ENCODE assay signal across 19 cellular contexts in genomic region chr1:3672231-3672970, GRCh38. TPM values are rescaled to one million over a fixed set of nuclear protein-coding genes. Genes with fewer than 3 reads are reported as not detected.
A peak's percentile ranks its signal among the peaks of the same experiment; 100 is the strongest.
DNase-seq lines count a peak whose midpoint lies in the region; ATAC-seq and TF ChIP-seq lines count a peak whose summit lies in the region.
"Had no signal": no experiment of that assay in that cellular context is flagged by ENCODE, and none has a peak within 500 bp of the region (broad histone marks: within the 10 kb centered on the region; RNA-seq: fewer than 3 reads in every experiment).

No MANE protein-coding gene starts in this region.

- H3K4me1 ChIP-seq in BLaER1 (peaks cover 91% of the 10 kb centered on the region), osteoblast (ENCODE audit: insufficient read depth, low read length) (no peaks in the 10 kb centered on the region)
- H3K4me1 ChIP-seq: prostate gland had no signal

- H3K9me3 Mint-ChIP-seq in IgD-negative memory B cell (no peaks in the 10 kb centered on the region), memory B cell (no peaks in the 10 kb centered on the region)
- H3K9me3 Mint-ChIP-seq in central memory CD8-positive, alpha-beta T cell, result no peaks in the 10 kb centered on the region
- no peaks in the 10 kb centered on the region for H3K9me3 Mint-ChIP-seq in activated naive CD8-positive, alpha-beta T cell treated with anti-CD3 and anti-CD28 coated beads, Interleukin-2, amount 50 U/mL, for 24 hours
- no peaks in the 10 kb centered on the region for H3K9me3 Mint-ChIP-seq in activated CD4-positive, alpha-beta memory T cell treated with anti-CD3 and anti-CD28 coated beads, Interleukin-2, amount 10 ng/mL, durations not matched to agents 7 days and 5 days
- H3K9me3 Mint-ChIP-seq: activated naive CD4-positive, alpha-beta T cell treated with anti-CD3 and anti-CD28 coated beads for 36 hours; neural crest cell had no signal

- no peak for TF ChIP-seq CTCF in osteoblast (IDR thresholded peaks at IDR 0.05; ENCODE audit: extremely low read depth, low read depth, low read length)

- peak overlapping the region; percentile 44; the same call in 1 of the 2 replicates for H3K27ac ChIP-seq in BLaER1
- H3K27ac ChIP-seq in osteoblast (ENCODE audit: low read depth, low read length), result no peak overlapping the region
- H3K27ac ChIP-seq: C4-2B, prostate gland, SK-N-MC, upper lobe of left lung had no signal

- ATAC-seq in central memory CD8-positive, alpha-beta T cell (replicated peaks; ENCODE audit: extremely low read depth, poor library complexity, severe bottlenecking), result no peak
- no peak for ATAC-seq in memory B cell (ENCODE audit: low read depth)
- ATAC-seq in activated naive CD8-positive, alpha-beta T cell treated with anti-CD3 and anti-CD28 coated beads, Interleukin-2, amount 50 U/mL, for 24 hours, result no peak

- H2AFZ ChIP-seq in osteoblast (ENCODE audit: low read length), result no peak overlapping the region

- CTCF ChIA-PET in activated CD4-positive, alpha-beta memory T cell treated with anti-CD3 and anti-CD28 coated beads, Interleukin-2, amount 10 ng/mL, durations not matched to agents 7 days and 5 days (lab: Charles Lee), result no interaction called here

- H3K36me3 ChIP-seq in BLaER1, result no peaks in the 10 kb centered on the region
- no peaks in the 10 kb centered on the region for H3K36me3 ChIP-seq in osteoblast (ENCODE audit: insufficient read depth, low read length)
- H3K36me3 ChIP-seq: prostate gland, upper lobe of left lung had no signal

- no peak overlapping the region for H3K4me3 ChIP-seq in BLaER1
- no peak overlapping the region for H3K4me3 ChIP-seq in osteoblast (ENCODE audit: insufficient read depth, low read length)
- H3K4me3 ChIP-seq: prostate gland, SK-N-MC, upper lobe of left lung had no signal

- H3K4me1 Mint-ChIP-seq in IgD-negative memory B cell (peaks cover 20 to 35% (median 30%) of the 10 kb centered on the region in 3 donors), memory B cell (peaks cover 48% of the 10 kb centered on the region)
- H3K4me1 Mint-ChIP-seq in central memory CD8-positive, alpha-beta T cell, result peaks cover 16% of the 10 kb centered on the region
- peaks cover 13% of the 10 kb centered on the region for H3K4me1 Mint-ChIP-seq in activated naive CD8-positive, alpha-beta T cell treated with anti-CD3 and anti-CD28 coated beads, Interleukin-2, amount 50 U/mL, for 24 hours
- H3K4me1 Mint-ChIP-seq in activated CD4-positive, alpha-beta memory T cell treated with anti-CD3 and anti-CD28 coated beads, Interleukin-2, amount 10 ng/mL, durations not matched to agents 7 days and 5 days, result peaks cover 10% of the 10 kb centered on the region

- H3K27me3 ChIP-seq in BLaER1, result no peaks in the 10 kb centered on the region
- H3K27me3 ChIP-seq in osteoblast (ENCODE audit: insufficient read depth, low read length), result no peaks in the 10 kb centered on the region
- H3K27me3 ChIP-seq: upper lobe of left lung had no signal

- no peaks in the 10 kb centered on the region for H3K9me3 ChIP-seq in BLaER1
- H3K9me3 ChIP-seq in osteoblast (ENCODE audit: low read depth, low read length), result no peaks in the 10 kb centered on the region
- H3K9me3 ChIP-seq: prostate gland, upper lobe of left lung had no signal

- no peak for DNase-seq in central memory CD8-positive, alpha-beta T cell (ENCODE audit: low spot score in 2 of 2)
- DNase-seq in memory B cell (ENCODE audit: low spot score in 2 of 2), result no peak
- no peak for DNase-seq in activated naive CD8-positive, alpha-beta T cell treated with anti-CD3 and anti-CD28 coated beads, Interleukin-2, amount 50 U/mL, for 24 hours
- DNase-seq in kidney glomerular epithelial cell (lab: John Stamatoyannopoulos, UW), result no peak
- no peak for DNase-seq in osteoblast (ENCODE audit: insufficient read length, low spot score, missing footprints)
- DNase-seq in activated CD4-positive, alpha-beta memory T cell treated with anti-CD3 and anti-CD28 coated beads, Interleukin-2, amount 10 ng/mL, durations not matched to agents 7 days and 5 days, result no peak
- DNase-seq: activated CD4-positive, CD25-positive, alpha-beta regulatory T cell; activated naive CD4-positive, alpha-beta T cell treated with anti-CD3 and anti-CD28 coated beads for 36 hours; activated T-cell treated with anti-CD3 and anti-CD28 coated beads, Interleukin-2, amount 50 U/mL, for 48 hours; midbrain; NCI-H187 treated with DMSO at 0.1 percent for 48 hours; stimulated activated CD4-positive, alpha-beta T cell treated with anti-CD3 and anti-CD28 coated beads, Interleukin-4, amount 100 ng/mL, for 4 hours had no signal

- H3K27ac Mint-ChIP-seq in IgD-negative memory B cell, result peak overlapping the region; percentile 73 to 93 (median 73)
- H3K27ac Mint-ChIP-seq in central memory CD8-positive, alpha-beta T cell (ENCODE audit: low read depth), result no peak overlapping the region
- peak overlapping the region; percentile 98 for H3K27ac Mint-ChIP-seq in memory B cell
- no peak overlapping the region for H3K27ac Mint-ChIP-seq in activated naive CD8-positive, alpha-beta T cell treated with anti-CD3 and anti-CD28 coated beads, Interleukin-2, amount 50 U/mL, for 24 hours
- no peak overlapping the region for H3K27ac Mint-ChIP-seq in activated CD4-positive, alpha-beta memory T cell treated with anti-CD3 and anti-CD28 coated beads, Interleukin-2, amount 10 ng/mL, durations not matched to agents 7 days and 5 days
- H3K27ac Mint-ChIP-seq: activated naive CD4-positive, alpha-beta T cell treated with anti-CD3 and anti-CD28 coated beads for 36 hours had no signal

- H4K20me1 ChIP-seq in BLaER1 (no peaks in the 10 kb centered on the region), osteoblast (ENCODE audit: insufficient read depth, low read length) (no peaks in the 10 kb centered on the region)

- H3K36me3 Mint-ChIP-seq in IgD-negative memory B cell (peaks cover 4% of the 10 kb centered on the region), memory B cell (no peaks in the 10 kb centered on the region)
- peaks cover 5% of the 10 kb centered on the region for H3K36me3 Mint-ChIP-seq in central memory CD8-positive, alpha-beta T cell (ENCODE audit: insufficient read depth)
- no peaks in the 10 kb centered on the region for H3K36me3 Mint-ChIP-seq in activated naive CD8-positive, alpha-beta T cell treated with anti-CD3 and anti-CD28 coated beads, Interleukin-2, amount 50 U/mL, for 24 hours (ENCODE audit: low read depth)
- no peaks in the 10 kb centered on the region for H3K36me3 Mint-ChIP-seq in activated CD4-positive, alpha-beta memory T cell treated with anti-CD3 and anti-CD28 coated beads, Interleukin-2, amount 10 ng/mL, durations not matched to agents 7 days and 5 days (ENCODE audit: low read depth)

- no peaks in the 10 kb centered on the region for H3K79me2 ChIP-seq in osteoblast (ENCODE audit: insufficient read depth, low read length)

- H3K27me3 Mint-ChIP-seq in IgD-negative memory B cell (peaks cover 7% of the 10 kb centered on the region), memory B cell (no peaks in the 10 kb centered on the region)
- H3K27me3 Mint-ChIP-seq in central memory CD8-positive, alpha-beta T cell, result peaks cover 39% of the 10 kb centered on the region
- peaks cover 7% of the 10 kb centered on the region for H3K27me3 Mint-ChIP-seq in activated naive CD8-positive, alpha-beta T cell treated with anti-CD3 and anti-CD28 coated beads, Interleukin-2, amount 50 U/mL, for 24 hours
- H3K27me3 Mint-ChIP-seq in activated CD4-positive, alpha-beta memory T cell treated with anti-CD3 and anti-CD28 coated beads, Interleukin-2, amount 10 ng/mL, durations not matched to agents 7 days and 5 days, result peaks cover 8% of the 10 kb centered on the region

- H3K4me2 ChIP-seq in BLaER1 (peak overlapping the region; percentile 57), osteoblast (ENCODE audit: insufficient read depth, low read length) (no peak overlapping the region)

- peak overlapping the region; percentile 10; the same call in 1 of the 2 replicates for H3K9ac ChIP-seq in BLaER1

- POLR2A ChIA-PET in activated CD4-positive, alpha-beta memory T cell treated with anti-CD3 and anti-CD28 coated beads, Interleukin-2, amount 10 ng/mL, durations not matched to agents 7 days and 5 days (lab: Charles Lee), result no interaction called here

- H3K4me3 Mint-ChIP-seq in IgD-negative memory B cell (peak overlapping the region; percentile 50 to 99 (median 90)), memory B cell (peak overlapping the region; percentile 81)
- peak overlapping the region; percentile 72 for H3K4me3 Mint-ChIP-seq in central memory CD8-positive, alpha-beta T cell
- H3K4me3 Mint-ChIP-seq in activated naive CD8-positive, alpha-beta T cell treated with anti-CD3 and anti-CD28 coated beads, Interleukin-2, amount 50 U/mL, for 24 hours, result no peak overlapping the region
- no peak overlapping the region for H3K4me3 Mint-ChIP-seq in activated CD4-positive, alpha-beta memory T cell treated with anti-CD3 and anti-CD28 coated beads, Interleukin-2, amount 10 ng/mL, durations not matched to agents 7 days and 5 days
- H3K4me3 Mint-ChIP-seq: activated naive CD4-positive, alpha-beta T cell treated with anti-CD3 and anti-CD28 coated beads for 36 hours; neural crest cell had no signal

RNA-seq across cellular contexts. Expression of gene TP73, which starts 20.1 kb away (rescaled TPM):
- 0.88 TPM for polyA plus RNA-seq in IgD-negative memory B cell
- total RNA-seq in osteoblast, result not detected in 2 replicates
- 1 to 10 TPM; 2.0 to 2.6 TPM for total RNA-seq in activated CD4-positive, alpha-beta memory T cell treated with anti-CD3 and anti-CD28 coated beads, Interleukin-2, amount 10 ng/mL, durations not matched to agents 7 days and 5 days

RNA-seq across cellular contexts. Expression of gene WRAP73, which starts 22.5 kb away (rescaled TPM):
- 29.7 TPM for polyA plus RNA-seq in IgD-negative memory B cell
- total RNA-seq in osteoblast, result 9.8 and 12.4 TPM in 2 replicates
- total RNA-seq in activated CD4-positive, alpha-beta memory T cell treated with anti-CD3 and anti-CD28 coated beads, Interleukin-2, amount 10 ng/mL, durations not matched to agents 7 days and 5 days, result 10 to 100 TPM; 34.7 to 38.9 TPM

RNA-seq across cellular contexts. Expression of gene TPRG1L, which starts 47.6 kb away (rescaled TPM):
- polyA plus RNA-seq in IgD-negative memory B cell, result 37.8 TPM
- total RNA-seq in osteoblast, result 30.9 and 35.8 TPM in 2 replicates
- 10 to 100 TPM; 15.9 to 17.3 TPM for total RNA-seq in activated CD4-positive, alpha-beta memory T cell treated with anti-CD3 and anti-CD28 coated beads, Interleukin-2, amount 10 ng/mL, durations not matched to agents 7 days and 5 days

Comparison
In these comparisons a context has a peak if more than half of its experiments do, and no peak if none do; other contexts are left out.
1. H3K27ac Mint-ChIP-seq: peak in IgD-negative memory B cell (3 of 3) and memory B cell (single experiment); none in central memory CD8-positive, alpha-beta T cell (single experiment), activated naive CD8-positive, alpha-beta T cell treated with anti-CD3 and anti-CD28 coated beads, Interleukin-2, amount 50 U/mL, for 24 hours (single experiment) and activated CD4-positive, alpha-beta memory T cell treated with anti-CD3 and anti-CD28 coated beads, Interleukin-2, amount 10 ng/mL, durations not matched to agents 7 days and 5 days (single experiment).
2. H3K4me3 Mint-ChIP-seq: peak in IgD-negative memory B cell (4 of 4), central memory CD8-positive, alpha-beta T cell (single experiment) and memory B cell (single experiment); none in activated naive CD8-positive, alpha-beta T cell treated with anti-CD3 and anti-CD28 coated beads, Interleukin-2, amount 50 U/mL, for 24 hours (single experiment) and activated CD4-positive, alpha-beta memory T cell treated with anti-CD3 and anti-CD28 coated beads, Interleukin-2, amount 10 ng/mL, durations not matched to agents 7 days and 5 days (single experiment).